In genomic region chr10:124244256-124244877, GRCh38 we compare ENCODE assay signal across 29 cellular contexts.
"Had no signal": no experiment of that assay in that cellular context is flagged by ENCODE, and none has a peak within 500 bp of the region (broad histone marks: within the 10 kb centered on the region; RNA-seq: fewer than 3 reads in every experiment).

No MANE protein-coding gene starts in this region.

- H3K9me3 ChIP-seq: ascending aorta, body of pancreas, Peyer's patch, SJSA1 had no signal

- ATAC-seq: activated CD4-positive, alpha-beta T cell treated with anti-CD3 and anti-CD28 coated beads for 36 hours; activated naive CD4-positive, alpha-beta T cell treated with anti-CD3 and anti-CD28 coated beads, Interleukin-2, amount 50 U/mL, for 72 hours; activated naive CD8-positive, alpha-beta T cell treated with anti-CD3 and anti-CD28 coated beads, Interleukin-2, amount 50 U/mL, for 24 hours; activated T-cell treated with anti-CD3 and anti-CD28 coated beads, Interleukin-2, amount 50 U/mL, for 72 hours; body of pancreas; K562; T-cell had no signal

- H3K36me3 Mint-ChIP-seq: activated naive CD4-positive, alpha-beta T cell treated with anti-CD3 and anti-CD28 coated beads, Interleukin-2, amount 50 U/mL, for 72 hours; T-cell had no signal

- H3K27me3 ChIP-seq: ascending aorta, body of pancreas, Peyer's patch, SJSA1 had no signal

- H3K4me1 ChIP-seq: ascending aorta, Peyer's patch, SJSA1 had no signal

- H3K36me3 ChIP-seq: ascending aorta, Peyer's patch, SJSA1 had no signal

- H3K9me3 Mint-ChIP-seq: activated CD4-positive, alpha-beta memory T cell treated with anti-CD3 and anti-CD28 coated beads, Interleukin-2, amount 10 ng/mL, durations not matched to agents 7 days and 5 days; activated naive CD4-positive, alpha-beta T cell treated with anti-CD3 and anti-CD28 coated beads, Interleukin-2, amount 50 U/mL, for 72 hours; activated naive CD8-positive, alpha-beta T cell treated with anti-CD3 and anti-CD28 coated beads, Interleukin-2, amount 50 U/mL, for 24 hours; activated T-cell treated with anti-CD3 and anti-CD28 coated beads, Interleukin-2, amount 50 U/mL, for 72 hours; T-cell had no signal

- H3K27me3 Mint-ChIP-seq: activated CD4-positive, alpha-beta memory T cell treated with anti-CD3 and anti-CD28 coated beads, Interleukin-2, amount 10 ng/mL, durations not matched to agents 7 days and 5 days; activated CD4-positive, alpha-beta T cell treated with anti-CD3 and anti-CD28 coated beads for 36 hours; activated naive CD8-positive, alpha-beta T cell treated with anti-CD3 and anti-CD28 coated beads, Interleukin-2, amount 50 U/mL, for 24 hours had no signal

- H3K4me1 Mint-ChIP-seq: activated CD4-positive, alpha-beta memory T cell treated with anti-CD3 and anti-CD28 coated beads, Interleukin-2, amount 10 ng/mL, durations not matched to agents 7 days and 5 days; activated CD4-positive, alpha-beta T cell treated with anti-CD3 and anti-CD28 coated beads for 36 hours; activated naive CD8-positive, alpha-beta T cell treated with anti-CD3 and anti-CD28 coated beads, Interleukin-2, amount 50 U/mL, for 24 hours; T-cell had no signal

- DNase-seq: activated CD4-positive, alpha-beta memory T cell treated with anti-CD3 and anti-CD28 coated beads, Interleukin-2, amount 10 ng/mL, durations not matched to agents 7 days and 5 days; activated CD4-positive, alpha-beta T cell treated with anti-CD3 and anti-CD28 coated beads for 36 hours; activated CD4-positive, alpha-beta T cell treated with anti-CD3 and anti-CD28 coated beads, Interleukin-2, amount 50 U/mL, for 1 hour; activated CD4-positive, CD25-positive, alpha-beta regulatory T cell; activated CD8-positive, alpha-beta memory T cell treated with anti-CD3 and anti-CD28 coated beads, Interleukin-2, amount 50 U/mL, for 4 hours; activated naive CD4-positive, alpha-beta T cell treated with Interleukin-2 at 50 U/mL for 16 hours; activated naive CD8-positive, alpha-beta T cell treated with anti-CD3 and anti-CD28 coated beads, Interleukin-2, amount 50 U/mL, for 24 hours; activated T-cell treated with anti-CD3 and anti-CD28 coated beads, Interleukin-2, amount 50 U/mL, for 72 hours; amniotic stem cell; Karpas-422; MM.1S; NCI-H1105; NCI-H1436; NCI-H1694 treated with DMSO at 0.1 percent for 48 hours; NCI-H2029 treated with DMSO at 0.1 percent for 48 hours; NCI-H345; NCI-H510A; NCI-H69; SHP77; T-cell; T-helper 2 cell; T1000 had no signal

- H3K27ac Mint-ChIP-seq: activated CD4-positive, alpha-beta memory T cell treated with anti-CD3 and anti-CD28 coated beads, Interleukin-2, amount 10 ng/mL, durations not matched to agents 7 days and 5 days; activated CD4-positive, alpha-beta T cell treated with anti-CD3 and anti-CD28 coated beads for 36 hours; activated naive CD8-positive, alpha-beta T cell treated with anti-CD3 and anti-CD28 coated beads, Interleukin-2, amount 50 U/mL, for 24 hours; activated T-cell treated with anti-CD3 and anti-CD28 coated beads, Interleukin-2, amount 50 U/mL, for 72 hours; T-cell had no signal

- H3K4me3 Mint-ChIP-seq: activated CD4-positive, alpha-beta memory T cell treated with anti-CD3 and anti-CD28 coated beads, Interleukin-2, amount 10 ng/mL, durations not matched to agents 7 days and 5 days; activated CD4-positive, alpha-beta T cell treated with anti-CD3 and anti-CD28 coated beads for 36 hours; activated naive CD8-positive, alpha-beta T cell treated with anti-CD3 and anti-CD28 coated beads, Interleukin-2, amount 50 U/mL, for 24 hours; activated T-cell treated with anti-CD3 and anti-CD28 coated beads, Interleukin-2, amount 50 U/mL, for 72 hours; T-cell had no signal

- H3K4me3 ChIP-seq: ascending aorta, body of pancreas, K562, Peyer's patch, SJSA1 had no signal

- H3K27ac ChIP-seq: ascending aorta, body of pancreas, Peyer's patch, RWPE1, SJSA1 had no signal
